Comparison of ENCODE assay signal across 23 cellular contexts in the genomic region with DNA sequence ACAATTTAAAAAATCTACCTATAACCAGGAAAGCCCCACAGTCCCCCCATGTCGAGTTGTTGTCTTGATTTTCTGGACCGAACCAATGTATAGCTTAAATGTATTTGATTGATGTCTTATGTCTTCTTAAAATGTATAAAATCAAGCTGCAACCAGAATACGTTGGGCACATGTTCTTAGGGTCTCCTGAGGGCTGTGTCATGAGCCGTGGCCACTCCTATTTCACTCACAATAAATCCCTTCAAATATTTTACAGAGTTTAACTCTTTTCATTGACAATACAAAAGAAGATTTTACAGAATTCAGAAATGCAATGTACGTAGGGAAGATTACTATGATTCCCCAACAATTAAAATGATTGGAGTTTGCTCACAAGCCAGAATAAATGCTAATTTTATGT.
"Had no signal": no experiment of that assay in that cellular context is flagged by ENCODE, and none has a peak within 500 bp of the region (broad histone marks: within the 10 kb centered on the region; RNA-seq: fewer than 3 reads in every experiment).

No MANE protein-coding gene starts in this region.

- H3K4me1 ChIP-seq: colonic mucosa, esophagus muscularis mucosa, esophagus squamous epithelium, foreskin keratinocyte, gastrocnemius medialis, gastroesophageal sphincter, heart left ventricle, heart right ventricle had no signal

- H3K36me3 ChIP-seq: colonic mucosa, esophagus muscularis mucosa, esophagus squamous epithelium, gastrocnemius medialis, gastroesophageal sphincter, heart left ventricle, heart right ventricle had no signal

- DNase-seq: colonic mucosa; cortex of kidney; dermis blood vessel endothelial cell; dorsolateral prefrontal cortex; effector CD4-positive, alpha-beta T cell; effector CD8-positive, alpha-beta T cell; effector memory CD4-positive, alpha-beta T cell; effector memory CD8-positive, alpha-beta T cell; endodermal cell; erythroblast; esophagus squamous epithelium; foreskin fibroblast; foreskin keratinocyte; foreskin melanocyte; gastrocnemius medialis; glutamatergic neuron; head of caudate nucleus; heart left ventricle; heart right ventricle had no signal

- H3K27ac ChIP-seq: colonic mucosa, coronary artery, dorsolateral prefrontal cortex, epithelial cell of prostate, esophagus muscularis mucosa, esophagus squamous epithelium, foreskin keratinocyte, gastrocnemius medialis, gastroesophageal sphincter, heart left ventricle, heart right ventricle had no signal

- H3K9me3 ChIP-seq: colonic mucosa, esophagus squamous epithelium, gastrocnemius medialis, gastroesophageal sphincter had no signal

- H3K27me3 ChIP-seq: colonic mucosa, dorsolateral prefrontal cortex, esophagus muscularis mucosa, esophagus squamous epithelium, foreskin keratinocyte, gastrocnemius medialis, gastroesophageal sphincter, heart left ventricle, heart right ventricle had no signal

- H3K4me3 ChIP-seq: colonic mucosa, coronary artery, dorsolateral prefrontal cortex, esophagus muscularis mucosa, esophagus squamous epithelium, gastrocnemius medialis, gastroesophageal sphincter, heart left ventricle, heart right ventricle had no signal
